Comparison of ENCODE assay signal across 1 cellular context in the genomic region with DNA sequence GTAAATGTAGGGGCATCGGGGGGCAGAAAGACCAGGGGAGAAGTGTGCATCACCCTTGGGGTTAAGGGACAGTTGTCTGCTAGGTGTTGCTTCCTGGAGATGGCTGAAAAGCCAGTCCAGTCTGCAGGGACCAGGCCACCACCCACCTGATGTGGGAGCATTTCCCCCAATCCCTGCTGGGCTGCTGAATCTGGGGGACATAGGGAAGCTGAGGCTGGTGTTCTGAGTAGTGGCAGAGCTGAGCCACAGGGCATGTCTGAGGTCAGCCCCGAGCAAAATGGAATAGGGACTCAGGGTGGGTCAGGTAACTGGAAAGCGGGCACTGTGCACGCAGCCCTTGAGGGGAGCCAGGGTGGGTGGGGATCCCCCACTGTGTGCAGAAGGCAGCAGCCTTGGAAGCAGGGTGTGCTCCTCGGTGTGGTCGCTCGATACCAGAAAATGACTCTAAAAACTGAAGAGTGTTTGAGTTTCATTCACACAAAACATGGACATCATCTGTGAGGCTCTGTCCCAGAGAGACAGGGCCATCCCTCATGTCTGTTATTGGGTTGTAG.
TF ChIP-seq lines count a peak whose summit lies in the region.

No MANE protein-coding gene starts in this region.

TF ChIP-seq in IMR-90, 13 proteins besides CTCF, POLR2A, EP300 and RAD21:
- TF ChIP-seq MAFK (IDR thresholded peaks at IDR 0.05; ENCODE audit: low read depth, low read length) = no peak
- TF ChIP-seq FOS (IDR thresholded peaks at IDR 0.05; ENCODE audit: low read depth, low read length) = no peak
- TF ChIP-seq MAZ (IDR thresholded peaks at IDR 0.05; ENCODE audit: borderline replicate concordance, low read depth, low read length) = no peak
